ENCODE assay signal across 10 cellular contexts in the genomic region with DNA sequence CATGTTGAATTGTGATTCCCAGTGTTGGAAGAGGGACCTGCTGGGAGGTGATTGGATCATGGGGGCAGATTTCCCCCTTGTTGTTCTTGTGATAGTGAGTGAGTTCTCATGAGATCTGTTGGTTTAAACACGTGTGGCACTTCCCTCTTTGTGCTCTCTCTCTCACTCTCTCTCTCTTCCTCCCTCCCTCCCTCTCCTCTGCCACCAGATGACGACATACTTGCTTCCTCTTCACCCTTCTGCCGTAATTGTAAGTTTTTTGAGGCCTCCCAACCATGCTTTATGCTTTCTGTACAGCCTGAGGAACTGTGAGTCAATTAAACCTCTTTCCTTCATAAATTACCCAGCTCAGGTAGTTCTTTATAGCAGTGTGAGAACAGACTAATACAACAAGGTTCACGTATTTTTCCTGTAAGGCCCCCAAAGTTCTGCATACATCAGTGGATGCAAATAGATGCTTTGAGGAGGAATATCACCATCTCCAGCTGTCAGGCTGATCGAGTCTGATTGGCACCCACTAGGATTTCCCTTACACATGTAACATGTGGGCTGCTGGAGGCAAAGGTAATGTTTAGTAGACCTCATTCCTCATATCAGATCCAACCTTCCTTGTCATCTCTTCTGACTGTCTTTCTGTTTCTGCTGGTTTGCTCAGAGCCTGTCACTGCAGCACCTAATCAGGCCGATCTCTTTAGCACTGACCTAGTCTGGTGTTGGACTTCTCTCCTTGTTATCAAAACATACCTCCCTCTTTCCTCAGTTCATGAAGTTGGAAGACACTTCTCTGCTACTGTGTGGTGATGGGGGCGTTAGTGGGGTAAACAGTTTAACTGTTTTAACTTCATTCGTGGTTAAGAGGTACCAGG. TPM values are rescaled to one million over a fixed set of nuclear protein-coding genes. Genes with fewer than 3 reads are reported as not detected.
DNase-seq lines count a peak whose midpoint lies in the region; ATAC-seq and TF ChIP-seq lines count a peak whose summit lies in the region.
"Had no signal": no experiment of that assay in that cellular context is flagged by ENCODE, and none has a peak within 500 bp of the region (broad histone marks: within the 10 kb centered on the region; RNA-seq: fewer than 3 reads in every experiment).

No MANE protein-coding gene starts in this region.

- peaks cover 7% of the 10 kb centered on the region for H3K9me3 Mint-ChIP-seq in activated CD4-positive, alpha-beta T cell treated with anti-CD3 and anti-CD28 coated beads for 36 hours (ENCODE audit: low read depth)
- H3K9me3 Mint-ChIP-seq: nephron had no signal

- H3K27me3 ChIP-seq in heart right ventricle: peaks cover 0 to 9% (median 0%) of the 10 kb centered on the region in 7 donors
- H3K27me3 ChIP-seq in right cardiac atrium (ENCODE audit: control insufficient read depth, insufficient read depth): no peaks in the 10 kb centered on the region

- peak overlapping the region; percentile 44 for H3K4me3 Mint-ChIP-seq in activated CD4-positive, alpha-beta T cell treated with anti-CD3 and anti-CD28 coated beads for 36 hours
- H3K4me3 Mint-ChIP-seq: nephron had no signal

- POLR2A ChIA-PET in activated CD4-positive, alpha-beta T cell treated with anti-CD3 and anti-CD28 coated beads for 36 hours (lab: Charles Lee): no interaction called here

- no peak for DNase-seq in heart right ventricle
- DNase-seq in right cardiac atrium: no peak
- DNase-seq in activated CD4-positive, alpha-beta T cell treated with anti-CD3 and anti-CD28 coated beads for 36 hours: peak; percentile 60
- peak; percentile 45 for DNase-seq in stimulated activated naive CD8-positive, alpha-beta T cell treated with anti-CD3 and anti-CD28 coated beads, Interleukin-15, Interleukin-2, amounts not matched to agents 100 U/mL and 50 U/mL, for 24 hours
- no peak for DNase-seq in cortex of kidney (lab: John Stamatoyannopoulos, UW)
- DNase-seq in NCI-H1417 (lab: John Stamatoyannopoulos, UW): no peak
- DNase-seq in NCI-H748 (lab: John Stamatoyannopoulos, UW; ENCODE audit: unreplicated experiment): no peak
- DNase-seq: NCI-H526 had no signal

- no peaks in the 10 kb centered on the region for H3K36me3 ChIP-seq in heart right ventricle

- ATAC-seq in heart right ventricle (peak in 6 of 8 donors; percentile 33 to 58 (median 45)), right cardiac atrium (no peak), esophagus mucosa (peak; percentile 53)
- peak; percentile 65 for ATAC-seq in activated CD4-positive, alpha-beta T cell treated with anti-CD3 and anti-CD28 coated beads for 36 hours
- peak; percentile 32 for ATAC-seq in stimulated activated naive CD8-positive, alpha-beta T cell treated with anti-CD3 and anti-CD28 coated beads, Interleukin-15, Interleukin-2, amounts not matched to agents 100 U/mL and 50 U/mL, for 24 hours

- H3K4me3 ChIP-seq in heart right ventricle (no peak overlapping the region), right cardiac atrium (ENCODE audit: low read length) (no peak overlapping the region)

- H3K4me1 Mint-ChIP-seq in activated CD4-positive, alpha-beta T cell treated with anti-CD3 and anti-CD28 coated beads for 36 hours: peaks cover 54% of the 10 kb centered on the region

- TF ChIP-seq CTCF in heart right ventricle (IDR thresholded peaks at IDR 0.05): no peak

- H3K36me3 Mint-ChIP-seq in activated CD4-positive, alpha-beta T cell treated with anti-CD3 and anti-CD28 coated beads for 36 hours (ENCODE audit: low read depth): peaks cover 6% of the 10 kb centered on the region

- H3K9me3 ChIP-seq in heart right ventricle: no peaks in the 10 kb centered on the region
- H3K9me3 ChIP-seq in right cardiac atrium (ENCODE audit: control insufficient read depth, low read length): no peaks in the 10 kb centered on the region

- no peaks in the 10 kb centered on the region for H3K27me3 Mint-ChIP-seq in activated CD4-positive, alpha-beta T cell treated with anti-CD3 and anti-CD28 coated beads for 36 hours

- intact Hi-C loops in heart right ventricle (cut with DNase I) (no loop called here), right cardiac atrium (cut with DNase I) (no loop called here)
- intact Hi-C loops in activated CD4-positive, alpha-beta T cell treated with anti-CD3 and anti-CD28 coated beads for 36 hours (cut with DNase I, micrococcal nuclease): loop anchor here (1.0 to 5.0 kb wide), 6 partner anchors 36 to 121 kb away; a partner anchor contains a TSS

- H3K4me1 ChIP-seq in heart right ventricle (peaks cover 0 to 16% (median 0%) of the 10 kb centered on the region in 9 donors), right cardiac atrium (ENCODE audit: control insufficient read depth, insufficient read depth, low read length) (no peaks in the 10 kb centered on the region)

- H3K27ac ChIP-seq in heart right ventricle (peak overlapping the region in 1 of 10 donors; percentile 42), right cardiac atrium (ENCODE audit: low read length) (no peak overlapping the region)

- H3K27ac Mint-ChIP-seq in activated CD4-positive, alpha-beta T cell treated with anti-CD3 and anti-CD28 coated beads for 36 hours: peak overlapping the region; percentile 91
- H3K27ac Mint-ChIP-seq: nephron had no signal

- CTCF ChIA-PET in activated CD4-positive, alpha-beta T cell treated with anti-CD3 and anti-CD28 coated beads for 36 hours (lab: Charles Lee): interaction anchor here (0.8 to 1.0 kb wide), 2 partner anchors 42 to 53 kb away, joined by 3 read pairs; no protein-coding TSS in a partner anchor

- WGBS in heart right ventricle, 2 donors: 43 to 46% methylated on average over 8 of the region's 8 CpGs
- 49% methylated on average over 8 of the region's 8 CpGs for WGBS in right cardiac atrium

RNA-seq across cellular contexts. Expression of a gene that starts 54.3 kb away (rescaled TPM):
- total RNA-seq in heart right ventricle (1 to 10 TPM; 1.5 to 4.7 (median 2.8) TPM), right cardiac atrium (1 to 10 TPM; 1.1 to 2.8 (median 1.6) TPM), esophagus mucosa (0.76 TPM)
- polyA plus RNA-seq in heart right ventricle (under 1 TPM; 0.16 to 0.29 TPM), right cardiac atrium (0.61 TPM)
- 10 to 100 TPM; 74.7 to 87.3 TPM for total RNA-seq in activated CD4-positive, alpha-beta T cell treated with anti-CD3 and anti-CD28 coated beads for 36 hours

Comparison
In these comparisons a context has a peak if more than half of its experiments do, and no peak if none do; other contexts are left out.
1. ATAC-seq: peak in heart right ventricle (6 of 8), activated CD4-positive, alpha-beta T cell treated with anti-CD3 and anti-CD28 coated beads for 36 hours (single experiment), esophagus mucosa (single experiment) and stimulated activated naive CD8-positive, alpha-beta T cell treated with anti-CD3 and anti-CD28 coated beads, Interleukin-15, Interleukin-2, amounts not matched to agents 100 U/mL and 50 U/mL, for 24 hours (single experiment); none in right cardiac atrium (0 of 2).
2. DNase-seq: peak in activated CD4-positive, alpha-beta T cell treated with anti-CD3 and anti-CD28 coated beads for 36 hours (single experiment) and stimulated activated naive CD8-positive, alpha-beta T cell treated with anti-CD3 and anti-CD28 coated beads, Interleukin-15, Interleukin-2, amounts not matched to agents 100 U/mL and 50 U/mL, for 24 hours (single experiment); none in heart right ventricle (0 of 2), right cardiac atrium (0 of 3), cortex of kidney (single experiment), NCI-H1417 (0 of 3) and NCI-H748 (single experiment).
3. RNA of a gene that starts 54.3 kb away (total RNA-seq): 74.7 to 87.3 TPM in activated CD4-positive, alpha-beta T cell treated with anti-CD3 and anti-CD28 coated beads for 36 hours; 1.5 to 4.7 TPM in heart right ventricle, 1.1 to 2.8 TPM in right cardiac atrium and 0.76 TPM in esophagus mucosa (single experiment); every median in the first group is over 10 times any median in the second.
4. intact Hi-C loops: an anchor here in activated CD4-positive, alpha-beta T cell treated with anti-CD3 and anti-CD28 coated beads for 36 hours (1.0 to 5.0 kb wide); none called in heart right ventricle and right cardiac atrium.